38 cellular contexts compared by ENCODE assay signal in genomic region chr11:133582731-133583130, GRCh38. TPM values are rescaled to one million over a fixed set of nuclear protein-coding genes. Genes with fewer than 3 reads are reported as not detected.
"Had no signal": no experiment of that assay in that cellular context is flagged by ENCODE, and none has a peak within 500 bp of the region (broad histone marks: within the 10 kb centered on the region; RNA-seq: fewer than 3 reads in every experiment).

No MANE protein-coding gene starts in this region.

- H3K4me3 ChIP-seq: ascending aorta, cardiac muscle cell had no signal

- H3K27me3 Mint-ChIP-seq: activated CD4-positive, alpha-beta memory T cell treated with anti-CD3 and anti-CD28 coated beads, Interleukin-2, amount 10 ng/mL, durations not matched to agents 7 days and 5 days; activated CD4-positive, alpha-beta T cell treated with anti-CD3 and anti-CD28 coated beads, Interleukin-2, amount 10 ng/mL, durations not matched to agents 7 days and 5 days; activated CD8-positive, alpha-beta memory T cell treated with anti-CD3 and anti-CD28 coated beads, Interleukin-2, amount 10 ng/mL, durations not matched to agents 7 days and 5 days; activated naive CD4-positive, alpha-beta T cell treated with anti-CD3 and anti-CD28 coated beads, Interleukin-2, amount 10 ng/mL, durations not matched to agents 7 days and 5 days; activated naive CD4-positive, alpha-beta T cell treated with anti-CD3 and anti-CD28 coated beads, Interleukin-2, amount 50 U/mL, for 24 hours; activated naive CD8-positive, alpha-beta T cell; activated naive CD8-positive, alpha-beta T cell treated with anti-CD3 and anti-CD28 coated beads, Interleukin-2, amount 10 ng/mL, durations not matched to agents 7 days and 5 days; activated T-cell treated with anti-CD3 and anti-CD28 coated beads, Interleukin-2, amount 50 U/mL, for 24 hours; central memory CD8-positive, alpha-beta T cell had no signal

- H3K27me3 ChIP-seq: ascending aorta, cardiac muscle cell had no signal

- H3K9me3 ChIP-seq: ascending aorta had no signal

- H3K36me3 Mint-ChIP-seq: activated CD8-positive, alpha-beta memory T cell treated with anti-CD3 and anti-CD28 coated beads, Interleukin-2, amount 10 ng/mL, durations not matched to agents 7 days and 5 days; activated naive CD4-positive, alpha-beta T cell treated with anti-CD3 and anti-CD28 coated beads, Interleukin-2, amount 10 ng/mL, durations not matched to agents 7 days and 5 days; activated naive CD4-positive, alpha-beta T cell treated with anti-CD3 and anti-CD28 coated beads, Interleukin-2, amount 50 U/mL, for 24 hours; activated naive CD8-positive, alpha-beta T cell; activated naive CD8-positive, alpha-beta T cell treated with anti-CD3 and anti-CD28 coated beads, Interleukin-2, amount 10 ng/mL, durations not matched to agents 7 days and 5 days; brain; WTC11 had no signal

- H3K4me1 ChIP-seq: ascending aorta had no signal

- H3K27ac Mint-ChIP-seq: activated CD4-positive, alpha-beta memory T cell treated with anti-CD3 and anti-CD28 coated beads, Interleukin-2, amount 10 ng/mL, durations not matched to agents 7 days and 5 days; activated CD4-positive, alpha-beta T cell treated with anti-CD3 and anti-CD28 coated beads for 36 hours; activated CD4-positive, alpha-beta T cell treated with anti-CD3 and anti-CD28 coated beads, Interleukin-2, amount 10 ng/mL, durations not matched to agents 7 days and 5 days; activated CD8-positive, alpha-beta memory T cell treated with anti-CD3 and anti-CD28 coated beads, Interleukin-2, amount 10 ng/mL, durations not matched to agents 7 days and 5 days; activated CD8-positive, alpha-beta T cell treated with anti-CD3 and anti-CD28 coated beads, Interleukin-2, amount 10 ng/mL, durations not matched to agents 7 days and 5 days; activated naive CD4-positive, alpha-beta T cell treated with anti-CD3 and anti-CD28 coated beads, Interleukin-2, amount 10 ng/mL, durations not matched to agents 7 days and 5 days; activated naive CD4-positive, alpha-beta T cell treated with anti-CD3 and anti-CD28 coated beads, Interleukin-2, amount 50 U/mL, for 24 hours; activated naive CD8-positive, alpha-beta T cell; activated naive CD8-positive, alpha-beta T cell treated with anti-CD3 and anti-CD28 coated beads, Interleukin-2, amount 10 ng/mL, durations not matched to agents 7 days and 5 days; activated naive CD8-positive, alpha-beta T cell treated with anti-CD3 and anti-CD28 coated beads, Interleukin-2, amount 50 U/mL, for 24 hours; activated T-cell treated with anti-CD3 and anti-CD28 coated beads, Interleukin-2, amount 50 U/mL, for 24 hours; activated T-helper 2 cell treated with anti-CD3 and anti-CD28 coated beads, Interferon-gamma antibody, Interleukin-2, Interleukin-4, amounts not matched to agents 10 μg/mL and 5 μg/mL and 100 μg/mL, durations not matched to agents 14 hours and 24 hours and 36 hours; T-helper 1 cell treated with Interleukin-12 subunit alpha and Interleukin-12 subunit beta and Interleukin-4 antibody, amounts not matched to agents 30 μg/mL and 1 μg/mL, for 36 hours; T-helper 2 cell treated with Interferon-gamma antibody and Interleukin-4, amounts not matched to agents 5 μg/mL and 100 μg/mL, for 36 hours; WTC11 had no signal

- H3K9me3 Mint-ChIP-seq: activated CD4-positive, alpha-beta T cell treated with anti-CD3 and anti-CD28 coated beads, Interleukin-2, amount 10 ng/mL, durations not matched to agents 7 days and 5 days; activated naive CD4-positive, alpha-beta T cell treated with anti-CD3 and anti-CD28 coated beads, Interleukin-2, amount 10 ng/mL, durations not matched to agents 7 days and 5 days; activated naive CD4-positive, alpha-beta T cell treated with anti-CD3 and anti-CD28 coated beads, Interleukin-2, amount 50 U/mL, for 24 hours; activated naive CD8-positive, alpha-beta T cell treated with anti-CD3 and anti-CD28 coated beads, Interleukin-2, amount 10 ng/mL, durations not matched to agents 7 days and 5 days; activated naive CD8-positive, alpha-beta T cell treated with anti-CD3 and anti-CD28 coated beads, Interleukin-2, amount 50 U/mL, for 24 hours; activated T-cell treated with anti-CD3 and anti-CD28 coated beads, Interleukin-2, amount 50 U/mL, for 24 hours; activated T-helper 2 cell treated with anti-CD3 and anti-CD28 coated beads, Interferon-gamma antibody, Interleukin-2, Interleukin-4, amounts not matched to agents 10 μg/mL and 5 μg/mL and 100 μg/mL, durations not matched to agents 14 hours and 24 hours and 36 hours; T-helper 1 cell treated with Interleukin-12 subunit alpha and Interleukin-12 subunit beta and Interleukin-4 antibody, amounts not matched to agents 30 μg/mL and 1 μg/mL, for 36 hours; T-helper 2 cell treated with Interferon-gamma antibody and Interleukin-4, amounts not matched to agents 5 μg/mL and 100 μg/mL, for 36 hours had no signal

- H3K36me3 ChIP-seq: ascending aorta, cardiac muscle cell had no signal

- H3K27ac ChIP-seq: ascending aorta, cardiac muscle cell, VCaP had no signal

- DNase-seq: activated CD4-positive, alpha-beta memory T cell treated with anti-CD3 and anti-CD28 coated beads, Interleukin-2, amount 10 ng/mL, durations not matched to agents 7 days and 5 days; activated CD4-positive, alpha-beta T cell treated with anti-CD3 and anti-CD28 coated beads for 1 hour; activated CD4-positive, alpha-beta T cell treated with anti-CD3 and anti-CD28 coated beads for 36 hours; activated CD4-positive, alpha-beta T cell treated with anti-CD3 and anti-CD28 coated beads for 48 hours; activated CD4-positive, alpha-beta T cell treated with anti-CD3 and anti-CD28 coated beads, Interleukin-2, amount 10 ng/mL, durations not matched to agents 7 days and 5 days; activated CD4-positive, alpha-beta T cell treated with anti-CD3 and anti-CD28 coated beads, Interleukin-2, amount 50 U/mL, for 48 hours; activated CD4-positive, CD25-positive, alpha-beta regulatory T cell; activated CD8-positive, alpha-beta memory T cell treated with anti-CD3 and anti-CD28 coated beads for 24 hours; activated CD8-positive, alpha-beta memory T cell treated with anti-CD3 and anti-CD28 coated beads, Interleukin-2, amount 10 ng/mL, durations not matched to agents 7 days and 5 days; activated CD8-positive, alpha-beta memory T cell treated with anti-CD3 and anti-CD28 coated beads, Interleukin-2, amount 50 U/mL, for 48 hours; activated CD8-positive, alpha-beta T cell treated with anti-CD3 and anti-CD28 coated beads, Interleukin-2, amount 10 ng/mL, durations not matched to agents 7 days and 5 days; activated effector memory CD4-positive, alpha-beta T cell treated with Interleukin-2 at 50 U/mL for 16 hours; activated gamma-delta T cell; activated naive CD4-positive, alpha-beta T cell treated with anti-CD3 and anti-CD28 coated beads, Interleukin-2, amount 10 ng/mL, durations not matched to agents 7 days and 5 days; activated naive CD4-positive, alpha-beta T cell treated with Interleukin-2 at 50 U/mL for 16 hours; activated naive CD8-positive, alpha-beta T cell treated with anti-CD3 and anti-CD28 coated beads, Interleukin-2, amount 10 ng/mL, durations not matched to agents 7 days and 5 days; activated naive CD8-positive, alpha-beta T cell treated with anti-CD3 and anti-CD28 coated beads, Interleukin-2, amount 50 U/mL, for 24 hours; activated T-cell treated with anti-CD3 and anti-CD28 coated beads, Interleukin-2, amount 50 U/mL, for 24 hours; activated T-cell treated with anti-CD3 and anti-CD28 coated beads, Interleukin-2, amount 50 U/mL, for 48 hours; amygdala; anterior cingulate cortex; caudate nucleus; cerebellar nuclear complex; T-helper 1 cell; T-helper 2 cell; T-helper 9 cell had no signal

- ATAC-seq: activated CD4-positive, alpha-beta T cell treated with anti-CD3 and anti-CD28 coated beads for 36 hours; activated CD8-positive, alpha-beta memory T cell treated with anti-CD3 and anti-CD28 coated beads, Interleukin-2, amount 10 ng/mL, durations not matched to agents 7 days and 5 days; activated CD8-positive, alpha-beta T cell treated with anti-CD3 and anti-CD28 coated beads, Interleukin-2, amount 10 ng/mL, durations not matched to agents 7 days and 5 days; activated naive CD8-positive, alpha-beta T cell treated with anti-CD3 and anti-CD28 coated beads, Interleukin-2, amount 50 U/mL, for 24 hours; WTC11 had no signal

- H3K4me1 Mint-ChIP-seq: activated CD4-positive, alpha-beta memory T cell treated with anti-CD3 and anti-CD28 coated beads, Interleukin-2, amount 10 ng/mL, durations not matched to agents 7 days and 5 days; activated CD4-positive, alpha-beta T cell treated with anti-CD3 and anti-CD28 coated beads for 36 hours; activated CD4-positive, alpha-beta T cell treated with anti-CD3 and anti-CD28 coated beads, Interleukin-2, amount 10 ng/mL, durations not matched to agents 7 days and 5 days; activated CD8-positive, alpha-beta memory T cell treated with anti-CD3 and anti-CD28 coated beads, Interleukin-2, amount 10 ng/mL, durations not matched to agents 7 days and 5 days; activated naive CD4-positive, alpha-beta T cell treated with anti-CD3 and anti-CD28 coated beads, Interleukin-2, amount 10 ng/mL, durations not matched to agents 7 days and 5 days; activated naive CD4-positive, alpha-beta T cell treated with anti-CD3 and anti-CD28 coated beads, Interleukin-2, amount 50 U/mL, for 24 hours; activated naive CD8-positive, alpha-beta T cell treated with anti-CD3 and anti-CD28 coated beads, Interleukin-2, amount 10 ng/mL, durations not matched to agents 7 days and 5 days; activated naive CD8-positive, alpha-beta T cell treated with anti-CD3 and anti-CD28 coated beads, Interleukin-2, amount 50 U/mL, for 24 hours; brain; central memory CD8-positive, alpha-beta T cell had no signal

- H3K4me3 Mint-ChIP-seq: activated CD4-positive, alpha-beta memory T cell treated with anti-CD3 and anti-CD28 coated beads, Interleukin-2, amount 10 ng/mL, durations not matched to agents 7 days and 5 days; activated CD4-positive, alpha-beta T cell treated with anti-CD3 and anti-CD28 coated beads for 36 hours; activated CD4-positive, alpha-beta T cell treated with anti-CD3 and anti-CD28 coated beads, Interleukin-2, amount 10 ng/mL, durations not matched to agents 7 days and 5 days; activated CD8-positive, alpha-beta memory T cell treated with anti-CD3 and anti-CD28 coated beads, Interleukin-2, amount 10 ng/mL, durations not matched to agents 7 days and 5 days; activated CD8-positive, alpha-beta T cell treated with anti-CD3 and anti-CD28 coated beads, Interleukin-2, amount 10 ng/mL, durations not matched to agents 7 days and 5 days; activated naive CD4-positive, alpha-beta T cell treated with anti-CD3 and anti-CD28 coated beads, Interleukin-2, amount 10 ng/mL, durations not matched to agents 7 days and 5 days; activated naive CD4-positive, alpha-beta T cell treated with anti-CD3 and anti-CD28 coated beads, Interleukin-2, amount 50 U/mL, for 24 hours; activated naive CD8-positive, alpha-beta T cell; activated naive CD8-positive, alpha-beta T cell treated with anti-CD3 and anti-CD28 coated beads, Interleukin-2, amount 10 ng/mL, durations not matched to agents 7 days and 5 days; activated naive CD8-positive, alpha-beta T cell treated with anti-CD3 and anti-CD28 coated beads, Interleukin-2, amount 50 U/mL, for 24 hours; activated T-cell treated with anti-CD3 and anti-CD28 coated beads, Interleukin-2, amount 50 U/mL, for 24 hours; brain; central memory CD8-positive, alpha-beta T cell; T-helper 1 cell treated with Interleukin-12 subunit alpha and Interleukin-12 subunit beta and Interleukin-4 antibody, amounts not matched to agents 30 μg/mL and 1 μg/mL, for 36 hours; T-helper 2 cell treated with Interferon-gamma antibody and Interleukin-4, amounts not matched to agents 5 μg/mL and 100 μg/mL, for 36 hours; WTC11 had no signal

RNA-seq across cellular contexts. Expression of gene OPCML, which starts 50.4 kb away (rescaled TPM):
- total RNA-seq: activated CD4-positive, alpha-beta memory T cell treated with anti-CD3 and anti-CD28 coated beads, Interleukin-2, amount 10 ng/mL, durations not matched to agents 7 days and 5 days; activated CD4-positive, alpha-beta T cell treated with anti-CD3 and anti-CD28 coated beads for 36 hours; activated CD4-positive, alpha-beta T cell treated with anti-CD3 and anti-CD28 coated beads, Interleukin-2, amount 10 ng/mL, durations not matched to agents 7 days and 5 days; activated CD8-positive, alpha-beta memory T cell treated with anti-CD3 and anti-CD28 coated beads, Interleukin-2, amount 10 ng/mL, durations not matched to agents 7 days and 5 days; activated CD8-positive, alpha-beta T cell treated with anti-CD3 and anti-CD28 coated beads, Interleukin-2, amount 10 ng/mL, durations not matched to agents 7 days and 5 days; activated naive CD8-positive, alpha-beta T cell treated with anti-CD3 and anti-CD28 coated beads, Interleukin-2, amount 10 ng/mL, durations not matched to agents 7 days and 5 days; activated T-helper 2 cell treated with anti-CD3 and anti-CD28 coated beads, Interferon-gamma antibody, Interleukin-2, Interleukin-4, amounts not matched to agents 10 μg/mL and 5 μg/mL and 100 μg/mL, durations not matched to agents 14 hours and 24 hours and 36 hours; ascending aorta; bronchial epithelial cell had no signal
